In genomic region chr1:86487131-86487804, GRCh38 we compare ENCODE assay signal across 15 cellular contexts. TPM values are rescaled to one million over a fixed set of nuclear protein-coding genes. Genes with fewer than 3 reads are reported as not detected.
A peak's percentile ranks its signal among the peaks of the same experiment; 100 is the strongest.
DNase-seq lines count a peak whose midpoint lies in the region; ATAC-seq, FAIRE-seq and TF ChIP-seq lines count a peak whose summit lies in the region.
"Had no signal": no experiment of that assay in that cellular context is flagged by ENCODE, and none has a peak within 500 bp of the region (broad histone marks: within the 10 kb centered on the region; RNA-seq: fewer than 3 reads in every experiment).

No MANE protein-coding gene starts in this region.

- H2BK20ac ChIP-seq in IMR-90 (ENCODE audit: low read depth, low read length), result no peak overlapping the region

- H3K56ac ChIP-seq in IMR-90 (ENCODE audit: extremely low read depth, insufficient read depth, low read length), result no peak overlapping the region

- H3K4ac ChIP-seq in IMR-90 (ENCODE audit: low read depth, low read length), result no peak overlapping the region

- in situ Hi-C loops in IMR-90 (cut with MboI; ENCODE audit: low sequenced_read_pairs), result loop anchor here (25.0 kb wide), 1 partner anchor 600 kb away; no protein-coding TSS in a partner anchor

- H3K14ac ChIP-seq in IMR-90 (replicated peaks; ENCODE audit: low read depth, low read length), result no peak overlapping the region

- H3K4me1 ChIP-seq in IMR-90 (ENCODE audit: control insufficient read depth, insufficient read depth, low read length) (no peaks in the 10 kb centered on the region), mucosa of descending colon (ENCODE audit: low read depth) (peaks cover 4% of the 10 kb centered on the region)

- H3K4me1 Mint-ChIP-seq in activated naive CD4-positive, alpha-beta T cell treated with anti-CD3 and anti-CD28 coated beads for 36 hours (ENCODE audit: low read depth), result no peaks in the 10 kb centered on the region
- H3K4me1 Mint-ChIP-seq: brain had no signal

- H3K27me3 Mint-ChIP-seq in activated naive CD4-positive, alpha-beta T cell treated with anti-CD3 and anti-CD28 coated beads for 36 hours (ENCODE audit: low read depth), result no peaks in the 10 kb centered on the region

- no peak overlapping the region for H3K9ac ChIP-seq in IMR-90 (ENCODE audit: low read depth, low read length)

- no peaks in the 10 kb centered on the region for H3K79me1 ChIP-seq in IMR-90 (ENCODE audit: low read depth in 1 of 2, low read length in 2 of 2)

- H3K9me3 Mint-ChIP-seq in activated naive CD4-positive, alpha-beta T cell treated with anti-CD3 and anti-CD28 coated beads for 36 hours, result no peaks in the 10 kb centered on the region
- H3K9me3 Mint-ChIP-seq: H9 had no signal

- H2BK120ac ChIP-seq in IMR-90 (ENCODE audit: low read depth, low read length), result no peak overlapping the region

- no peaks in the 10 kb centered on the region for H3K9me3 ChIP-seq in IMR-90 (ENCODE audit: control insufficient read depth, insufficient read depth, low read length)
- no peaks in the 10 kb centered on the region for H3K9me3 ChIP-seq in mucosa of descending colon

- H4K91ac ChIP-seq in IMR-90 (ENCODE audit: insufficient read depth, low read depth, low read length), result no peak overlapping the region

- no peaks in the 10 kb centered on the region for H3K9me1 ChIP-seq in IMR-90 (ENCODE audit: insufficient read depth, low read length)

- intact Hi-C loops in IMR-90 (cut with micrococcal nuclease), result no loop called here
- intact Hi-C loops in mucosa of descending colon (cut with DNase I, micrococcal nuclease), result no loop called here
- intact Hi-C loops in activated naive CD4-positive, alpha-beta T cell treated with anti-CD3 and anti-CD28 coated beads for 36 hours (cut with micrococcal nuclease), result no loop called here

- H3K23ac ChIP-seq in IMR-90 (ENCODE audit: low read depth, low read length), result no peak overlapping the region

- H4K8ac ChIP-seq in IMR-90 (ENCODE audit: low read depth in 2 of 2, low read length in 2 of 2), result no peak overlapping the region

- TF ChIP-seq CTCF in IMR-90 (conservative IDR thresholded peaks at IDR 0.05; ENCODE audit: low read depth, low read length) (no peak), mucosa of descending colon (IDR thresholded peaks at IDR 0.05) (no peak)

- ATAC-seq in IMR-90 (ENCODE audit: low read depth) (no peak), mucosa of descending colon (peak; percentile 54)

- CTCF ChIA-PET in IMR-90 (lab: Yijun Ruan, JAX), result interaction anchor here (0.9 kb wide), 1 partner anchor 13 kb away, joined by 3 read pairs; no protein-coding TSS in a partner anchor
- CTCF ChIA-PET in activated naive CD4-positive, alpha-beta T cell treated with anti-CD3 and anti-CD28 coated beads for 36 hours (lab: Charles Lee), result interaction anchor here (0.9 to 6.7 kb wide), 4 partner anchors 12 to 17 kb away, joined by 3 to 55 read pairs (median 4); no protein-coding TSS in a partner anchor

- FAIRE-seq in RCC 7860 (lab: Jason Lieb, UNC), result no peak

- no peak overlapping the region for H2AK9ac ChIP-seq in IMR-90 (replicated peaks; ENCODE audit: low read depth, low read length, poor library complexity)

- H3K27ac Mint-ChIP-seq in activated naive CD4-positive, alpha-beta T cell treated with anti-CD3 and anti-CD28 coated beads for 36 hours, result no peak overlapping the region
- H3K27ac Mint-ChIP-seq: brain, H9 had no signal

- BruUV-seq in IMR-90 (replicated peaks; lab: Mats Ljungman, UMichigan), result no TSS peak

- no peaks in the 10 kb centered on the region for H3K36me3 Mint-ChIP-seq in activated naive CD4-positive, alpha-beta T cell treated with anti-CD3 and anti-CD28 coated beads for 36 hours (ENCODE audit: low read depth)
- H3K36me3 Mint-ChIP-seq: brain had no signal

- WGBS in IMR-90 (ENCODE audit: extremely low coverage in 2 of 2, insufficient read length in 1 of 2), 2 experiments, result no CpG with 5 or more reads among the region's 4 CpGs

- H4K5ac ChIP-seq in IMR-90 (ENCODE audit: low read depth, low read length), result no peak overlapping the region

- no peak overlapping the region for H3K4me2 ChIP-seq in IMR-90 (ENCODE audit: low read depth, low read length)

- no peak overlapping the region for H2AK5ac ChIP-seq in IMR-90 (ENCODE audit: low read depth, low read length)

- H3K27ac ChIP-seq in IMR-90 (ENCODE audit: insufficient read depth, low read length), result no peak overlapping the region

- H3K36me3 ChIP-seq in IMR-90 (ENCODE audit: control insufficient read depth, insufficient read depth, low read length) (no peaks in the 10 kb centered on the region), mucosa of descending colon (ENCODE audit: low read depth) (no peaks in the 10 kb centered on the region)

- peak; percentile 13 for DNase-seq in A172 (ENCODE audit: low spot score)
- DNase-seq in IMR-90, result peak; percentile 47
- DNase-seq in epidermal melanocyte (ENCODE audit: insufficient read length, low spot score), result peak; percentile 72
- DNase-seq in mucosa of descending colon, result no peak
- DNase-seq in globus pallidus (ENCODE audit: low spot score), result no peak
- no peak for DNase-seq in RCC 7860 (ENCODE audit: low spot score)
- DNase-seq in NCI-H1436 treated with DMSO at 0.1 percent for 48 hours (lab: John Stamatoyannopoulos, UW), result no peak
- no peak for DNase-seq in activated naive CD4-positive, alpha-beta T cell treated with anti-CD3 and anti-CD28 coated beads for 36 hours
- DNase-seq: GF-D8; glutamatergic neuron; H9; stimulated activated CD4-positive, alpha-beta T cell treated with anti-CD3 and anti-CD28 coated beads, Interleukin-2, amount 100 ng/mL, for 24 hours had no signal

- H3K27me3 ChIP-seq in IMR-90 (ENCODE audit: control insufficient read depth, insufficient read depth, low read length), result peaks cover 5% of the 10 kb centered on the region

- H2AFZ ChIP-seq in IMR-90 (replicated peaks; ENCODE audit: low read length, poor library complexity), result no peak overlapping the region

- dilution Hi-C loops in IMR-90 (cut with HindIII; ENCODE audit: low sequenced_read_pairs, unreplicated experiment), result no loop called here

- no peak overlapping the region for H3K18ac ChIP-seq in IMR-90 (ENCODE audit: low read depth, low read length)

- no peak overlapping the region for H2BK15ac ChIP-seq in IMR-90 (ENCODE audit: low read depth, low read length)

- no peak overlapping the region for H3K4me3 Mint-ChIP-seq in activated naive CD4-positive, alpha-beta T cell treated with anti-CD3 and anti-CD28 coated beads for 36 hours
- H3K4me3 Mint-ChIP-seq: brain, H9 had no signal

- no peak for TF ChIP-seq POLR2A in IMR-90 (IDR thresholded peaks at IDR 0.05; ENCODE audit: low read depth, low read length)

- no peaks in the 10 kb centered on the region for H4K20me1 ChIP-seq in IMR-90 (ENCODE audit: insufficient read depth, low read length)

- no peak for TF ChIP-seq RAD21 in IMR-90 (IDR thresholded peaks at IDR 0.05; ENCODE audit: low read length)

- H2BK5ac ChIP-seq in IMR-90 (ENCODE audit: low read depth, low read length, poor library complexity, severe bottlenecking), result no peak overlapping the region

- H3K4me3 ChIP-seq in IMR-90 (ENCODE audit: insufficient read depth, low read depth, low read length) (no peak overlapping the region), mucosa of descending colon (no peak overlapping the region)

- POLR2A ChIA-PET in IMR-90 (lab: Charles Lee; ENCODE audit: unreplicated experiment), result no interaction called here

TF ChIP-seq in IMR-90, 13 proteins besides CTCF, POLR2A, EP300 and RAD21 (continues in another document):
- TF ChIP-seq CEBPB (IDR thresholded peaks at IDR 0.05; ENCODE audit: low read depth, low read length) (no peak), SMC3 (IDR thresholded peaks at IDR 0.05; ENCODE audit: low read depth, low read length) (no peak), FOS (IDR thresholded peaks at IDR 0.05; ENCODE audit: low read depth, low read length) (no peak), MAFK (IDR thresholded peaks at IDR 0.05; ENCODE audit: low read depth, low read length) (no peak), RCOR1 (IDR thresholded peaks at IDR 0.05; ENCODE audit: insufficient replicate concordance, low read length) (no peak), MXI1 (IDR thresholded peaks at IDR 0.05; ENCODE audit: borderline replicate concordance, low read depth, low read length) (no peak), ELK1 (IDR thresholded peaks at IDR 0.05; ENCODE audit: borderline replicate concordance, low read depth, low read length) (no peak), USF2 (IDR thresholded peaks at IDR 0.05; ENCODE audit: low read depth, low read length) (no peak), RFX5 (IDR thresholded peaks at IDR 0.05; ENCODE audit: low read depth, low read length) (no peak)

RNA-seq across cellular contexts. Expression of gene CLCA1, which starts 18.5 kb away (rescaled TPM):
- total RNA-seq in A172 (2014; rRNA removed; shearing (Covaris generic)), result not detected in 2 replicates
- total RNA-seq in IMR-90 (2012; rRNA removed), result not detected in 2 replicates
- not detected in 2 replicates for polyA plus RNA-seq in IMR-90 (2012; rRNA removed)
- not detected in 2 replicates for polyA plus RNA-seq in IMR-90 (2012; cell fraction: cytosol; rRNA removed)
- not detected in 2 replicates for polyA plus RNA-seq in IMR-90 (2012; cell fraction: nucleus; rRNA removed; ENCODE audit: low replicate concordance)
- 1,000 to 10,000 TPM in 2 of 3 donors, 100 to 1,000 TPM in 1; 438 to 1,288 (median 1,205) TPM for total RNA-seq in mucosa of descending colon
- total RNA-seq in activated naive CD4-positive, alpha-beta T cell treated with anti-CD3 and anti-CD28 coated beads for 36 hours, result not detected
- total RNA-seq: H9; T-helper 1 cell treated with Interleukin-12 subunit alpha and Interleukin-12 subunit beta and Interleukin-4 antibody, amounts not matched to agents 30 ng/mL and 1 ng/mL, for 36 hours; temporal lobe had no signal

RNA-seq across cellular contexts. Expression of gene CLCA4, which starts 59.6 kb away (rescaled TPM):
- total RNA-seq in A172 (2014; rRNA removed; shearing (Covaris generic)), result not detected in 2 replicates
- total RNA-seq in IMR-90 (2012; rRNA removed) (not detected in 2 replicates), mucosa of descending colon (1,000 to 10,000 TPM; 1,343 to 2,522 (median 1,448) TPM)
- polyA plus RNA-seq in IMR-90 (2012; rRNA removed), result not detected in 2 replicates
- polyA plus RNA-seq in IMR-90 (2012; cell fraction: cytosol; rRNA removed), result not detected in 2 replicates
- polyA plus RNA-seq in IMR-90 (2012; cell fraction: nucleus; rRNA removed; ENCODE audit: low replicate concordance), result not detected in 2 replicates
- total RNA-seq in activated naive CD4-positive, alpha-beta T cell treated with anti-CD3 and anti-CD28 coated beads for 36 hours, result not detected
- total RNA-seq: H9; T-helper 1 cell treated with Interleukin-12 subunit alpha and Interleukin-12 subunit beta and Interleukin-4 antibody, amounts not matched to agents 30 ng/mL and 1 ng/mL, for 36 hours; temporal lobe had no signal

Comparison
In these comparisons a context has a peak if more than half of its experiments do, and no peak if none do; other contexts are left out.
1. DNase-seq: peak in A172 (single experiment), IMR-90 (single experiment) and epidermal melanocyte (single experiment); none in mucosa of descending colon (0 of 3), globus pallidus (single experiment), RCC 7860 (single experiment), NCI-H1436 treated with DMSO at 0.1 percent for 48 hours (single experiment) and activated naive CD4-positive, alpha-beta T cell treated with anti-CD3 and anti-CD28 coated beads for 36 hours (single experiment).
2. RNA of gene CLCA1, which starts 18.5 kb away (total RNA-seq): 438 to 1,288 TPM in mucosa of descending colon; not detected in A172, not detected in IMR-90 and not detected in activated naive CD4-positive, alpha-beta T cell treated with anti-CD3 and anti-CD28 coated beads for 36 hours; every median in the first group is over 100 times any median in the second.
3. RNA of gene CLCA4, which starts 59.6 kb away (total RNA-seq): 1,343 to 2,522 TPM in mucosa of descending colon; not detected in A172, not detected in IMR-90 and not detected in activated naive CD4-positive, alpha-beta T cell treated with anti-CD3 and anti-CD28 coated beads for 36 hours; every median in the first group is over 1,000 times any median in the second.